ENCODE assay signal across 20 cellular contexts in genomic region chr4:130257271-130257670, GRCh38.
DNase-seq lines count a peak whose midpoint lies in the region; FAIRE-seq and TF ChIP-seq lines count a peak whose summit lies in the region.
"Had no signal": no experiment of that assay in that cellular context is flagged by ENCODE, and none has a peak within 500 bp of the region (broad histone marks: within the 10 kb centered on the region; RNA-seq: fewer than 3 reads in every experiment).

No MANE protein-coding gene starts in this region.

- H3K36me3 Mint-ChIP-seq in endodermal cell (ENCODE audit: low read depth) (no peaks in the 10 kb centered on the region), neural progenitor cell (no peaks in the 10 kb centered on the region)
- H3K36me3 Mint-ChIP-seq: activated CD4-positive, alpha-beta memory T cell treated with anti-CD3 and anti-CD28 coated beads for 36 hours had no signal

- H3K9me3 ChIP-seq in endodermal cell (ENCODE audit: control insufficient read depth, low read length): no peaks in the 10 kb centered on the region
- H3K9me3 ChIP-seq in neural progenitor cell (ENCODE audit: low read depth): no peaks in the 10 kb centered on the region
- H3K9me3 ChIP-seq: esophagus muscularis mucosa, Peyer's patch, stomach had no signal

- DNase-seq in COLO829 (ENCODE audit: low spot score): peak; percentile 79
- peak; percentile 49 for DNase-seq in RCC 7860 (ENCODE audit: low spot score)
- DNase-seq in endodermal cell: no peak
- DNase-seq in neural progenitor cell (ENCODE audit: low spot score): no peak
- no peak for DNase-seq in GM10266 (ENCODE audit: extremely low spot score)
- no peak for DNase-seq in COR-L47 (lab: John Stamatoyannopoulos, UW)
- DNase-seq in SKM-1 treated with dmso at 0.1 percent for 144 hours (lab: John Stamatoyannopoulos, UW; ENCODE audit: unreplicated experiment): no peak
- DNase-seq in RPMI8226: no peak
- DNase-seq: activated CD4-positive, alpha-beta memory T cell treated with anti-CD3 and anti-CD28 coated beads for 36 hours; activated gamma-delta T cell treated with Interleukin-2 at 50 U/mL for 16 hours; cerebellar nuclear complex; islet precursor cell; NCI-H1092; NCI-H510A treated with DMSO at 0.1 percent for 48 hours; Peyer's patch; retina; stomach had no signal

- H3K27me3 ChIP-seq in endodermal cell (ENCODE audit: control insufficient read depth, insufficient read depth, low read length, poor library complexity, severe bottlenecking) (no peaks in the 10 kb centered on the region), neural progenitor cell (no peaks in the 10 kb centered on the region)
- H3K27me3 ChIP-seq: esophagus muscularis mucosa, Peyer's patch, stomach had no signal

- H3K36me3 ChIP-seq in endodermal cell (ENCODE audit: control insufficient read depth, insufficient read depth, low read length) (no peaks in the 10 kb centered on the region), neural progenitor cell (no peaks in the 10 kb centered on the region)
- H3K36me3 ChIP-seq: esophagus muscularis mucosa, Peyer's patch, stomach had no signal

- no peak overlapping the region for H3K4me2 ChIP-seq in neural progenitor cell

- H3K9me3 Mint-ChIP-seq in endodermal cell: no peaks in the 10 kb centered on the region
- no peaks in the 10 kb centered on the region for H3K9me3 Mint-ChIP-seq in neural progenitor cell
- H3K9me3 Mint-ChIP-seq: activated CD4-positive, alpha-beta memory T cell treated with anti-CD3 and anti-CD28 coated beads for 36 hours had no signal

- peak overlapping the region; percentile 15 for H2AFZ ChIP-seq in neural progenitor cell (replicated peaks)

- FAIRE-seq in RCC 7860 (lab: Jason Lieb, UNC): no peak
- FAIRE-seq: GM18507 had no signal

- peaks cover 7% of the 10 kb centered on the region for H3K4me1 ChIP-seq in endodermal cell (ENCODE audit: control insufficient read depth, insufficient read depth, low read length)
- peaks cover 3% of the 10 kb centered on the region for H3K4me1 ChIP-seq in neural progenitor cell
- H3K4me1 ChIP-seq: esophagus muscularis mucosa, Peyer's patch, stomach had no signal

- TF ChIP-seq CTCF in endodermal cell (conservative IDR thresholded peaks at IDR 0.05) (peak; percentile 30), neural progenitor cell (IDR thresholded peaks at IDR 0.05) (no peak), GM10266 (IDR thresholded peaks at IDR 0.05; ENCODE audit: control insufficient read depth, insufficient read depth, low read depth, missing control alignments) (no peak)

- no peak overlapping the region for H3K4me3 Mint-ChIP-seq in endodermal cell
- no peak overlapping the region for H3K4me3 Mint-ChIP-seq in neural progenitor cell
- H3K4me3 Mint-ChIP-seq: activated CD4-positive, alpha-beta memory T cell treated with anti-CD3 and anti-CD28 coated beads for 36 hours had no signal

- no peaks in the 10 kb centered on the region for H4K20me1 ChIP-seq in neural progenitor cell (ENCODE audit: low read depth)

- no peak overlapping the region for H3K4me3 ChIP-seq in endodermal cell (ENCODE audit: low read length)
- no peak overlapping the region for H3K4me3 ChIP-seq in neural progenitor cell
- H3K4me3 ChIP-seq: esophagus muscularis mucosa, Peyer's patch, stomach had no signal

- H3F3A ChIP-seq in neural progenitor cell (ENCODE audit: low read depth): no peaks in the 10 kb centered on the region

- no peak overlapping the region for H3K27ac Mint-ChIP-seq in endodermal cell
- H3K27ac Mint-ChIP-seq in neural progenitor cell: no peak overlapping the region
- H3K27ac Mint-ChIP-seq: activated CD4-positive, alpha-beta memory T cell treated with anti-CD3 and anti-CD28 coated beads for 36 hours had no signal

- WGBS in endodermal cell (ENCODE audit: insufficient coverage in 1 of 2, insufficient read length in 1 of 2), 2 experiments: 89 to 100% methylated on average over 2 of the region's 2 CpGs

- H3K4me1 Mint-ChIP-seq in endodermal cell (peaks cover 7% of the 10 kb centered on the region), neural progenitor cell (peaks cover 4% of the 10 kb centered on the region)

- H3K79me2 ChIP-seq in neural progenitor cell (ENCODE audit: low read depth): no peaks in the 10 kb centered on the region

- H3K27ac ChIP-seq in endodermal cell (ENCODE audit: low read depth, low read length): no peak overlapping the region
- H3K27ac ChIP-seq in neural progenitor cell: no peak overlapping the region
- H3K27ac ChIP-seq: C4-2B, esophagus muscularis mucosa, Peyer's patch, stomach had no signal

- H3K9ac ChIP-seq in endodermal cell (ENCODE audit: extremely low read depth, low read length, poor library complexity, severe bottlenecking): no peak overlapping the region
- no peak overlapping the region for H3K9ac ChIP-seq in neural progenitor cell

- H3K27me3 Mint-ChIP-seq in endodermal cell (ENCODE audit: insufficient read depth): no peaks in the 10 kb centered on the region
- H3K27me3 Mint-ChIP-seq in neural progenitor cell (ENCODE audit: insufficient read depth, low read depth): no peaks in the 10 kb centered on the region
- H3K27me3 Mint-ChIP-seq: activated CD4-positive, alpha-beta memory T cell treated with anti-CD3 and anti-CD28 coated beads for 36 hours had no signal

Comparison
In these comparisons a context has a peak if more than half of its experiments do, and no peak if none do; other contexts are left out.
1. DNase-seq: peak in COLO829 (single experiment) and RCC 7860 (single experiment); none in endodermal cell (single experiment), neural progenitor cell (single experiment), GM10266 (single experiment), COR-L47 (single experiment), SKM-1 treated with dmso at 0.1 percent for 144 hours (single experiment) and RPMI8226 (single experiment).